Comparison of ENCODE assay signal across 8 cellular contexts in genomic region chr20:347317-347639, GRCh38. TPM values are rescaled to one million over a fixed set of nuclear protein-coding genes. Genes with fewer than 3 reads are reported as not detected.
DNase-seq lines count a peak whose midpoint lies in the region; ATAC-seq, FAIRE-seq and TF ChIP-seq lines count a peak whose summit lies in the region.

No MANE protein-coding gene starts in this region.

- H3K9ac ChIP-seq in BLaER1 treated with 17β-estradiol and CSF1 and Interleukin-3, amounts not matched to agents 10 nM and 100 nM: peak overlapping the region; percentile 79 to 93 (median 85)
- peak overlapping the region; percentile 77 for H3K9ac ChIP-seq in HepG2 (ENCODE audit: insufficient read depth, low read depth, low read length)

- peak overlapping the region; percentile 63 to 95 (median 86); a peak in 21 of 22 replicates for H3K27ac ChIP-seq in BLaER1 treated with 17β-estradiol and CSF1 and Interleukin-3, amounts not matched to agents 10 nM and 100 nM
- peak overlapping the region; percentile 81 for H3K27ac ChIP-seq in HepG2 (ENCODE audit: extremely low read length, insufficient read depth, low read length)

- H3K4me1 Mint-ChIP-seq in activated naive CD8-positive, alpha-beta T cell treated with anti-CD3 and anti-CD28 coated beads for 36 hours: peaks cover 6% of the 10 kb centered on the region
- H3K4me1 Mint-ChIP-seq in type B pancreatic cell (ENCODE audit: unreplicated experiment): peaks cover 16% of the 10 kb centered on the region

- intact Hi-C loops in HepG2 (cut with micrococcal nuclease; ENCODE audit: unreplicated experiment): loop anchor here (2.0 kb wide), 1 partner anchor 16 kb away; no protein-coding TSS in a partner anchor

- peaks cover 0 to 50% (median 6%) of the 10 kb centered on the region in 11 experiments; a peak in 8 of 22 replicates for H3K36me3 ChIP-seq in BLaER1 treated with 17β-estradiol and CSF1 and Interleukin-3, amounts not matched to agents 10 nM and 100 nM
- H3K36me3 ChIP-seq in HepG2 (replicated peaks in 1 of 2; ENCODE audit: control insufficient read depth in 1 of 2, insufficient read depth in 2 of 2, low read length in 2 of 2): peaks cover 4 to 15% of the 10 kb centered on the region in 2 experiments; a peak in 3 of 5 replicates

- TF ChIP-seq EP300 in HepG2 (IDR thresholded peaks at IDR 0.05; ENCODE audit: low read depth in 2 of 2, low read length in 2 of 2) (no peak), HepG2 (CRISPR knock-in tag; IDR thresholded peaks at IDR 0.05; ENCODE audit: borderline replicate concordance) (no peak)

- peak overlapping the region; percentile 63 to 81 (median 70) for H3K4me3 ChIP-seq in BLaER1 treated with 17β-estradiol and CSF1 and Interleukin-3, amounts not matched to agents 10 nM and 100 nM
- H3K4me3 ChIP-seq in HepG2 (replicated peaks in 1 of 3; ENCODE audit: insufficient read depth in 1 of 3, low read depth in 2 of 3, low read length in 3 of 3): peak overlapping the region; percentile 63 to 88 (median 87)

- TF ChIP-seq POLR2A in HepG2 (IDR thresholded peaks at IDR 0.05; ENCODE audit: insufficient read depth in 1 of 2, low read depth in 2 of 2, low read length in 2 of 2): no peak

- H3K9me3 Mint-ChIP-seq in activated naive CD8-positive, alpha-beta T cell treated with anti-CD3 and anti-CD28 coated beads for 36 hours: peaks cover under 1% of the 10 kb centered on the region
- no peaks in the 10 kb centered on the region for H3K9me3 Mint-ChIP-seq in type B pancreatic cell

- CTCF ChIA-PET in HepG2 (lab: Yijun Ruan, JAX; ENCODE audit: low intra/inter-chr PET ratio, low total read pairs): no interaction called here

- H3K4me1 ChIP-seq in BLaER1 treated with 17β-estradiol and CSF1 and Interleukin-3, amounts not matched to agents 10 nM and 100 nM: peaks cover 14 to 27% (median 22%) of the 10 kb centered on the region in 10 experiments
- peaks cover 34% of the 10 kb centered on the region for H3K4me1 ChIP-seq in HepG2 (ENCODE audit: insufficient read depth, low read length)

- no peak for FAIRE-seq in HepG2 (lab: Jason Lieb, UNC)

- H2AFZ ChIP-seq in HepG2 (ENCODE audit: low read length): no peak overlapping the region

- peaks cover 10% of the 10 kb centered on the region for H3K79me2 ChIP-seq in HepG2 (ENCODE audit: insufficient read depth, low read length)

- H3K27me3 Mint-ChIP-seq in activated naive CD8-positive, alpha-beta T cell treated with anti-CD3 and anti-CD28 coated beads for 36 hours: no peaks in the 10 kb centered on the region
- H3K27me3 Mint-ChIP-seq in type B pancreatic cell: no peaks in the 10 kb centered on the region

- in situ Hi-C loops in HepG2 (cut with HindIII; ENCODE audit: extremely low pct_ligation_motif_present, low pct_unique_long_range_greater_than_20kb): no loop called here

- BruUV-seq in HepG2 (replicated peaks; lab: Mats Ljungman, UMichigan): TSS peak; percentile 51

- H3K4me2 ChIP-seq in BLaER1 treated with 17β-estradiol and CSF1 and Interleukin-3, amounts not matched to agents 10 nM and 100 nM: peak overlapping the region; percentile 83 to 97 (median 92)
- H3K4me2 ChIP-seq in HepG2 (ENCODE audit: low read depth, low read length): peak overlapping the region; percentile 93

- H3K27me3 ChIP-seq in BLaER1 treated with 17β-estradiol and CSF1 and Interleukin-3, amounts not matched to agents 10 nM and 100 nM: no peaks in the 10 kb centered on the region
- H3K27me3 ChIP-seq in HepG2 (ENCODE audit: control insufficient read depth in 1 of 2, insufficient read depth in 2 of 2, low read length in 2 of 2): no peaks in the 10 kb centered on the region

- no peak for DNase-seq in activated naive CD8-positive, alpha-beta T cell treated with anti-CD3 and anti-CD28 coated beads for 36 hours
- no peak for DNase-seq in HepG2 (ENCODE audit: low spot score)
- no peak for DNase-seq in type B pancreatic cell (ENCODE audit: extremely low spot score, unreplicated experiment)
- no peak for DNase-seq in pons (ENCODE audit: low spot score)
- no peak for DNase-seq in UCSD-AML1 (lab: John Stamatoyannopoulos, UW; ENCODE audit: unreplicated experiment)
- no peak for DNase-seq in SKM-1 (lab: John Stamatoyannopoulos, UW; ENCODE audit: unreplicated experiment)

- H3K9me3 ChIP-seq in BLaER1 treated with 17β-estradiol and CSF1 and Interleukin-3, amounts not matched to agents 10 nM and 100 nM (replicated peaks in 1 of 11): peaks cover 0 to 16% (median 1%) of the 10 kb centered on the region in 11 experiments; a peak in 11 of 22 replicates
- no peaks in the 10 kb centered on the region for H3K9me3 ChIP-seq in HepG2 (ENCODE audit: low read length)

- TF ChIP-seq CTCF in HepG2 (CRISPR knock-in tag; IDR thresholded peaks at IDR 0.05) (no peak), type B pancreatic cell (conservative IDR thresholded peaks at IDR 0.05) (no peak)

- H3K27ac Mint-ChIP-seq in activated naive CD8-positive, alpha-beta T cell treated with anti-CD3 and anti-CD28 coated beads for 36 hours: no peak overlapping the region
- peak overlapping the region; percentile 96 for H3K27ac Mint-ChIP-seq in type B pancreatic cell

- peaks cover 0 to 5% (median 0%) of the 10 kb centered on the region in 11 experiments; a peak in 3 of 22 replicates for H4K20me1 ChIP-seq in BLaER1 treated with 17β-estradiol and CSF1 and Interleukin-3, amounts not matched to agents 10 nM and 100 nM
- no peaks in the 10 kb centered on the region for H4K20me1 ChIP-seq in HepG2 (ENCODE audit: insufficient read depth, low read length)

- peak overlapping the region; percentile 88 for H3K4me3 Mint-ChIP-seq in activated naive CD8-positive, alpha-beta T cell treated with anti-CD3 and anti-CD28 coated beads for 36 hours
- H3K4me3 Mint-ChIP-seq in type B pancreatic cell: peak overlapping the region; percentile 96

- 0% methylated on average over 19 of the region's 19 CpGs for WGBS in HepG2 (ENCODE audit: low lambda C conversion rate)

- POLR2A ChIA-PET in HepG2 (lab: Yijun Ruan, JAX): interaction anchor here (0.9 to 5.9 kb wide), 42 partner anchors 9 to 328 kb away, joined by 3 to 107 read pairs (median 7); partner anchors contain the start of genes CSNK2A1, RBCK1, SCRT2 and SOX12

- peak; percentile 6 for ATAC-seq in HG02610 (IDR thresholded peaks at IDR 0.05; ENCODE audit: unreplicated experiment)
- ATAC-seq in HepG2: no peak; the same call in 2 of the 3 replicates

- no peak for TF ChIP-seq RAD21 in HepG2 (CRISPR knock-in tag; IDR thresholded peaks at IDR 0.05)

- peaks cover 3% of the 10 kb centered on the region for H3K36me3 Mint-ChIP-seq in activated naive CD8-positive, alpha-beta T cell treated with anti-CD3 and anti-CD28 coated beads for 36 hours
- H3K36me3 Mint-ChIP-seq in type B pancreatic cell: peaks cover 13% of the 10 kb centered on the region

RNA-seq across cellular contexts. Expression of gene NRSN2, which starts 0.4 kb away (rescaled TPM):
- total RNA-seq in activated naive CD8-positive, alpha-beta T cell treated with anti-CD3 and anti-CD28 coated beads for 36 hours: 10 to 100 TPM; 11.2 to 12.6 TPM
- 28.4 and 32.3 TPM in 2 replicates for total RNA-seq in HepG2 (2016; rRNA removed; fragmentation: Illumina TruSeq; extraction: Trizol)
- 13.5 and 19.5 TPM in 2 replicates for total RNA-seq in HepG2 (2016; cell fraction: cytosol; rRNA removed; fragmentation: Illumina TruSeq; extraction: Trizol; ENCODE audit: low read depth)
- 26.0 and 33.1 TPM in 2 replicates for total RNA-seq in HepG2 (2016; cell fraction: insoluble cytoplasmic fraction; rRNA removed; fragmentation: Illumina TruSeq; extraction: Trizol)
- total RNA-seq in HepG2 (2016; cell fraction: membrane; rRNA removed; fragmentation: Illumina TruSeq; extraction: Trizol): 30.9 and 37.0 TPM in 2 replicates
- total RNA-seq in HepG2 (2016; cell fraction: nucleus; rRNA removed; fragmentation: Illumina TruSeq; extraction: Trizol): 18.0 and 19.9 TPM in 2 replicates
- 49.4 and 63.3 TPM in 2 replicates for polyA plus RNA-seq in HepG2 (2011; rRNA removed)
- polyA plus RNA-seq in HepG2 (2011; cell fraction: cytosol; rRNA removed): 69.4 and 90.4 TPM in 2 replicates
- polyA plus RNA-seq in HepG2 (2011; cell fraction: nucleus; rRNA removed): 68.6 and 73.2 TPM in 2 replicates
- polyA plus RNA-seq in HepG2 (2012): 32.8 and 45.8 TPM in 2 replicates
- polyA plus RNA-seq in HepG2 (2016; cell fraction: cytosol; fragmentation: Illumina TruSeq; extraction: Trizol; ENCODE audit: low read depth): 30.7 and 34.2 TPM in 2 replicates
- 54.0 and 55.2 TPM in 2 replicates for polyA plus RNA-seq in HepG2 (2016; cell fraction: insoluble cytoplasmic fraction; fragmentation: Illumina TruSeq; extraction: Trizol; ENCODE audit: low read depth)
- 61.7 and 66.8 TPM in 2 replicates for polyA plus RNA-seq in HepG2 (2016; cell fraction: membrane; fragmentation: Illumina TruSeq; extraction: Trizol; ENCODE audit: low read depth)
- 79.0 and 79.1 TPM in 2 replicates for polyA plus RNA-seq in HepG2 (2016; cell fraction: nucleus; fragmentation: Illumina TruSeq; extraction: Trizol; ENCODE audit: insufficient read depth, low read depth)
- polyA minus RNA-seq in HepG2 (2011; rRNA and poly(A)+ RNA removed; ENCODE audit: low replicate concordance): 1.6 and 52.5 TPM in 2 replicates
- 32.5 and 33.1 TPM in 2 replicates for polyA minus RNA-seq in HepG2 (2011; cell fraction: cytosol; rRNA and poly(A)+ RNA removed)
- 10.7 and 15.0 TPM in 2 replicates for polyA minus RNA-seq in HepG2 (2011; cell fraction: nucleus; rRNA and poly(A)+ RNA removed)
- total RNA-seq in type B pancreatic cell (ENCODE audit: low replicate concordance): 33.8 and 43.0 TPM in 2 replicates

RNA-seq across cellular contexts. Expression of gene SOX12, which starts 21.9 kb away (rescaled TPM):
- 10 to 100 TPM; 13.1 to 13.3 TPM for total RNA-seq in activated naive CD8-positive, alpha-beta T cell treated with anti-CD3 and anti-CD28 coated beads for 36 hours
- total RNA-seq in HepG2 (2016; rRNA removed; fragmentation: Illumina TruSeq; extraction: Trizol) (12.1 and 18.7 TPM in 2 replicates), type B pancreatic cell (ENCODE audit: low replicate concordance) (9.9 and 52.7 TPM in 2 replicates)
- 5.2 and 6.4 TPM in 2 replicates for total RNA-seq in HepG2 (2016; cell fraction: cytosol; rRNA removed; fragmentation: Illumina TruSeq; extraction: Trizol; ENCODE audit: low read depth)
- 10.8 and 18.0 TPM in 2 replicates for total RNA-seq in HepG2 (2016; cell fraction: insoluble cytoplasmic fraction; rRNA removed; fragmentation: Illumina TruSeq; extraction: Trizol)
- 19.3 and 22.7 TPM in 2 replicates for total RNA-seq in HepG2 (2016; cell fraction: membrane; rRNA removed; fragmentation: Illumina TruSeq; extraction: Trizol)
- 14.7 and 17.3 TPM in 2 replicates for total RNA-seq in HepG2 (2016; cell fraction: nucleus; rRNA removed; fragmentation: Illumina TruSeq; extraction: Trizol)
- polyA plus RNA-seq in HepG2 (2011; rRNA removed): 10.0 and 11.5 TPM in 2 replicates
- 5.9 and 7.7 TPM in 2 replicates for polyA plus RNA-seq in HepG2 (2011; cell fraction: cytosol; rRNA removed)
- polyA plus RNA-seq in HepG2 (2011; cell fraction: nucleus; rRNA removed): 33.8 and 40.6 TPM in 2 replicates
- 33.1 and 35.1 TPM in 2 replicates for polyA plus RNA-seq in HepG2 (2012)
- 9.1 and 11.5 TPM in 2 replicates for polyA plus RNA-seq in HepG2 (2016; cell fraction: cytosol; fragmentation: Illumina TruSeq; extraction: Trizol; ENCODE audit: low read depth)
- 37.4 and 47.0 TPM in 2 replicates for polyA plus RNA-seq in HepG2 (2016; cell fraction: insoluble cytoplasmic fraction; fragmentation: Illumina TruSeq; extraction: Trizol; ENCODE audit: low read depth)
- polyA plus RNA-seq in HepG2 (2016; cell fraction: membrane; fragmentation: Illumina TruSeq; extraction: Trizol; ENCODE audit: low read depth): 35.3 and 38.7 TPM in 2 replicates
- polyA plus RNA-seq in HepG2 (2016; cell fraction: nucleus; fragmentation: Illumina TruSeq; extraction: Trizol; ENCODE audit: insufficient read depth, low read depth): 63.1 and 67.8 TPM in 2 replicates
- polyA minus RNA-seq in HepG2 (2011; rRNA and poly(A)+ RNA removed; ENCODE audit: low replicate concordance): 2.4 and 12.0 TPM in 2 replicates
- 11.2 and 12.0 TPM in 2 replicates for polyA minus RNA-seq in HepG2 (2011; cell fraction: cytosol; rRNA and poly(A)+ RNA removed)
- polyA minus RNA-seq in HepG2 (2011; cell fraction: nucleus; rRNA and poly(A)+ RNA removed): 9.6 and 12.7 TPM in 2 replicates

RNA-seq across cellular contexts. Expression of gene TRIB3, which starts 33.3 kb away (rescaled TPM):
- 10 to 100 TPM; 57.8 to 58.0 TPM for total RNA-seq in activated naive CD8-positive, alpha-beta T cell treated with anti-CD3 and anti-CD28 coated beads for 36 hours
- total RNA-seq in HepG2 (2016; rRNA removed; fragmentation: Illumina TruSeq; extraction: Trizol): 106 and 115 TPM in 2 replicates
- total RNA-seq in HepG2 (2016; cell fraction: cytosol; rRNA removed; fragmentation: Illumina TruSeq; extraction: Trizol; ENCODE audit: low read depth): 40.1 and 45.0 TPM in 2 replicates
- 106 and 115 TPM in 2 replicates for total RNA-seq in HepG2 (2016; cell fraction: insoluble cytoplasmic fraction; rRNA removed; fragmentation: Illumina TruSeq; extraction: Trizol)
- total RNA-seq in HepG2 (2016; cell fraction: membrane; rRNA removed; fragmentation: Illumina TruSeq; extraction: Trizol): 107 and 130 TPM in 2 replicates
- total RNA-seq in HepG2 (2016; cell fraction: nucleus; rRNA removed; fragmentation: Illumina TruSeq; extraction: Trizol): 47.6 and 54.9 TPM in 2 replicates
- polyA plus RNA-seq in HepG2 (2011; rRNA removed): 150 and 241 TPM in 2 replicates
- 165 and 177 TPM in 2 replicates for polyA plus RNA-seq in HepG2 (2011; cell fraction: cytosol; rRNA removed)
- 122 and 148 TPM in 2 replicates for polyA plus RNA-seq in HepG2 (2011; cell fraction: nucleus; rRNA removed)
- polyA plus RNA-seq in HepG2 (2012): 78.0 and 193 TPM in 2 replicates
- polyA plus RNA-seq in HepG2 (2016; cell fraction: cytosol; fragmentation: Illumina TruSeq; extraction: Trizol; ENCODE audit: low read depth): 33.6 and 42.0 TPM in 2 replicates
- 99.1 and 105 TPM in 2 replicates for polyA plus RNA-seq in HepG2 (2016; cell fraction: insoluble cytoplasmic fraction; fragmentation: Illumina TruSeq; extraction: Trizol; ENCODE audit: low read depth)
- polyA plus RNA-seq in HepG2 (2016; cell fraction: membrane; fragmentation: Illumina TruSeq; extraction: Trizol; ENCODE audit: low read depth): 76.6 and 88.5 TPM in 2 replicates
- 77.9 and 79.0 TPM in 2 replicates for polyA plus RNA-seq in HepG2 (2016; cell fraction: nucleus; fragmentation: Illumina TruSeq; extraction: Trizol; ENCODE audit: insufficient read depth, low read depth)
- polyA minus RNA-seq in HepG2 (2011; rRNA and poly(A)+ RNA removed; ENCODE audit: low replicate concordance): 66.9 and 301 TPM in 2 replicates
- polyA minus RNA-seq in HepG2 (2011; cell fraction: cytosol; rRNA and poly(A)+ RNA removed): 115 and 151 TPM in 2 replicates
- 35.9 and 65.3 TPM in 2 replicates for polyA minus RNA-seq in HepG2 (2011; cell fraction: nucleus; rRNA and poly(A)+ RNA removed)
- 8.3 and 17.0 TPM in 2 replicates for total RNA-seq in type B pancreatic cell (ENCODE audit: low replicate concordance)

RNA-seq across cellular contexts. Expression of gene ZCCHC3, which starts 49.9 kb away (rescaled TPM):
- total RNA-seq in activated naive CD8-positive, alpha-beta T cell treated with anti-CD3 and anti-CD28 coated beads for 36 hours: 10 to 100 TPM; 23.3 to 24.5 TPM
- total RNA-seq in HepG2 (2016; rRNA removed; fragmentation: Illumina TruSeq; extraction: Trizol) (56.2 and 63.0 TPM in 2 replicates), type B pancreatic cell (ENCODE audit: low replicate concordance) (28.9 and 40.5 TPM in 2 replicates)
- total RNA-seq in HepG2 (2016; cell fraction: cytosol; rRNA removed; fragmentation: Illumina TruSeq; extraction: Trizol; ENCODE audit: low read depth): 12.1 and 12.3 TPM in 2 replicates
- total RNA-seq in HepG2 (2016; cell fraction: insoluble cytoplasmic fraction; rRNA removed; fragmentation: Illumina TruSeq; extraction: Trizol): 49.2 and 64.0 TPM in 2 replicates
- total RNA-seq in HepG2 (2016; cell fraction: membrane; rRNA removed; fragmentation: Illumina TruSeq; extraction: Trizol): 45.3 and 47.4 TPM in 2 replicates
- 28.6 and 30.4 TPM in 2 replicates for total RNA-seq in HepG2 (2016; cell fraction: nucleus; rRNA removed; fragmentation: Illumina TruSeq; extraction: Trizol)
- polyA plus RNA-seq in HepG2 (2011; rRNA removed): 43.8 and 46.6 TPM in 2 replicates
- polyA plus RNA-seq in HepG2 (2011; cell fraction: cytosol; rRNA removed): 44.4 and 45.0 TPM in 2 replicates
- 21.2 and 22.1 TPM in 2 replicates for polyA plus RNA-seq in HepG2 (2011; cell fraction: nucleus; rRNA removed)
- 37.3 and 43.5 TPM in 2 replicates for polyA plus RNA-seq in HepG2 (2012)
- 8.1 and 9.0 TPM in 2 replicates for polyA plus RNA-seq in HepG2 (2016; cell fraction: cytosol; fragmentation: Illumina TruSeq; extraction: Trizol; ENCODE audit: low read depth)
- 75.7 and 81.5 TPM in 2 replicates for polyA plus RNA-seq in HepG2 (2016; cell fraction: insoluble cytoplasmic fraction; fragmentation: Illumina TruSeq; extraction: Trizol; ENCODE audit: low read depth)
- 37.6 and 38.3 TPM in 2 replicates for polyA plus RNA-seq in HepG2 (2016; cell fraction: membrane; fragmentation: Illumina TruSeq; extraction: Trizol; ENCODE audit: low read depth)
- 57.9 and 60.5 TPM in 2 replicates for polyA plus RNA-seq in HepG2 (2016; cell fraction: nucleus; fragmentation: Illumina TruSeq; extraction: Trizol; ENCODE audit: insufficient read depth, low read depth)
- polyA minus RNA-seq in HepG2 (2011; rRNA and poly(A)+ RNA removed; ENCODE audit: low replicate concordance): 9.3 and 53.1 TPM in 2 replicates
- polyA minus RNA-seq in HepG2 (2011; cell fraction: cytosol; rRNA and poly(A)+ RNA removed): 31.3 and 34.6 TPM in 2 replicates
- 16.1 and 17.3 TPM in 2 replicates for polyA minus RNA-seq in HepG2 (2011; cell fraction: nucleus; rRNA and poly(A)+ RNA removed)

RNA-seq across cellular contexts. Expression of gene C20orf96, which starts 56.7 kb away (rescaled TPM):
- total RNA-seq in activated naive CD8-positive, alpha-beta T cell treated with anti-CD3 and anti-CD28 coated beads for 36 hours: 1 to 10 TPM; 7.5 to 7.8 TPM
- total RNA-seq in HepG2 (2016; rRNA removed; fragmentation: Illumina TruSeq; extraction: Trizol) (3.8 and 4.7 TPM in 2 replicates), type B pancreatic cell (ENCODE audit: low replicate concordance) (12.6 and 27.0 TPM in 2 replicates)
- 0.51 and 1.3 TPM in 2 replicates for total RNA-seq in HepG2 (2016; cell fraction: cytosol; rRNA removed; fragmentation: Illumina TruSeq; extraction: Trizol; ENCODE audit: low read depth)
- 3.1 and 5.0 TPM in 2 replicates for total RNA-seq in HepG2 (2016; cell fraction: insoluble cytoplasmic fraction; rRNA removed; fragmentation: Illumina TruSeq; extraction: Trizol)
- total RNA-seq in HepG2 (2016; cell fraction: membrane; rRNA removed; fragmentation: Illumina TruSeq; extraction: Trizol): 2.0 and 2.7 TPM in 2 replicates
- 9.9 and 10.7 TPM in 2 replicates for total RNA-seq in HepG2 (2016; cell fraction: nucleus; rRNA removed; fragmentation: Illumina TruSeq; extraction: Trizol)
- 18.2 and 20.6 TPM in 2 replicates for polyA plus RNA-seq in HepG2 (2011; rRNA removed)
- polyA plus RNA-seq in HepG2 (2011; cell fraction: cytosol; rRNA removed): 10.7 and 11.6 TPM in 2 replicates
- 25.9 and 27.9 TPM in 2 replicates for polyA plus RNA-seq in HepG2 (2011; cell fraction: nucleus; rRNA removed)
- 17.5 and 20.7 TPM in 2 replicates for polyA plus RNA-seq in HepG2 (2012)
- 4.3 and 5.1 TPM in 2 replicates for polyA plus RNA-seq in HepG2 (2016; cell fraction: cytosol; fragmentation: Illumina TruSeq; extraction: Trizol; ENCODE audit: low read depth)
- polyA plus RNA-seq in HepG2 (2016; cell fraction: insoluble cytoplasmic fraction; fragmentation: Illumina TruSeq; extraction: Trizol; ENCODE audit: low read depth): 13.8 and 15.5 TPM in 2 replicates
- polyA plus RNA-seq in HepG2 (2016; cell fraction: membrane; fragmentation: Illumina TruSeq; extraction: Trizol; ENCODE audit: low read depth): 7.8 and 8.1 TPM in 2 replicates
- polyA plus RNA-seq in HepG2 (2016; cell fraction: nucleus; fragmentation: Illumina TruSeq; extraction: Trizol; ENCODE audit: insufficient read depth, low read depth): 37.7 and 37.8 TPM in 2 replicates
- 1.7 and 6.2 TPM in 2 replicates for polyA minus RNA-seq in HepG2 (2011; rRNA and poly(A)+ RNA removed; ENCODE audit: low replicate concordance)
- 2.8 and 3.7 TPM in 2 replicates for polyA minus RNA-seq in HepG2 (2011; cell fraction: cytosol; rRNA and poly(A)+ RNA removed)
- polyA minus RNA-seq in HepG2 (2011; cell fraction: nucleus; rRNA and poly(A)+ RNA removed): 16.1 and 18.5 TPM in 2 replicates
